In genomic region chrX:108541286-108541685, GRCh38 we compare ENCODE assay signal across 2 cellular contexts.
TF ChIP-seq lines count a peak whose summit lies in the region.

No MANE protein-coding gene starts in this region.

TF ChIP-seq in HCT116, 20 proteins besides CTCF, POLR2A, EP300 and RAD21:
- TF ChIP-seq SRF (IDR thresholded peaks at IDR 0.05; ENCODE audit: low read depth) (no peak), SIN3A (IDR thresholded peaks at IDR 0.05; ENCODE audit: low read depth) (no peak), SP1 (IDR thresholded peaks at IDR 0.05; ENCODE audit: low read depth) (no peak), REST (IDR thresholded peaks at IDR 0.05; ENCODE audit: low read depth) (no peak), EGR1 (IDR thresholded peaks at IDR 0.05; ENCODE audit: low read depth) (no peak), EZH2 (IDR thresholded peaks at IDR 0.05) (no peak), POLR2AphosphoS5 (IDR thresholded peaks at IDR 0.05; ENCODE audit: low read depth, low read length) (no peak), ZNF274 (IDR thresholded peaks at IDR 0.05; ENCODE audit: low read depth, low read length) (no peak), CEBPB (IDR thresholded peaks at IDR 0.05; ENCODE audit: low read depth) (no peak), JUND (IDR thresholded peaks at IDR 0.05) (no peak), TCF7L2 (IDR thresholded peaks at IDR 0.05; ENCODE audit: borderline replicate concordance, extremely low read depth, insufficient read depth, insufficient read length) (no peak), ZBTB33 (IDR thresholded peaks at IDR 0.05; ENCODE audit: extremely low read depth, insufficient replicate concordance, low read length) (no peak), EZH2phosphoT487 (IDR thresholded peaks at IDR 0.05; ENCODE audit: borderline replicate concordance) (no peak), ZFX (IDR thresholded peaks at IDR 0.05) (no peak), FOSL1 (IDR thresholded peaks at IDR 0.05; ENCODE audit: low read depth) (no peak)
- TF ChIP-seq, protein P1, sequence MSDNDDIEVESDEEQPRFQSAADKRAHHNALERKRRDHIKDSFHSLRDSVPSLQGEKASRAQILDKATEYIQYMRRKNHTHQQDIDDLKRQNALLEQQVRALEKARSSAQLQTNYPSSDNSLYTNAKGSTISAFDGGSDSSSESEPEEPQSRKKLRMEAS (IDR thresholded peaks at IDR 0.05): no peak
- TF ChIP-seq, protein P2, sequence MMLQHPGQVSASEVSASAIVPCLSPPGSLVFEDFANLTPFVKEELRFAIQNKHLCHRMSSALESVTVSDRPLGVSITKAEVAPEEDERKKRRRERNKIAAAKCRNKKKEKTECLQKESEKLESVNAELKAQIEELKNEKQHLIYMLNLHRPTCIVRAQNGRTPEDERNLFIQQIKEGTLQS (IDR thresholded peaks at IDR 0.05): no peak

TF ChIP-seq in H1, 55 proteins besides CTCF, POLR2A, EP300 and RAD21:
- 0 out of 2 replicates have a peak, but pooled peaks have one; percentile 17 for TF ChIP-seq BACH1 (IDR thresholded peaks at IDR 0.05; ENCODE audit: low read length)
- no peak for TF ChIP-seq HDAC6 (IDR thresholded peaks at IDR 0.05; ENCODE audit: low read depth, low read length)
- TF ChIP-seq GTF2F1 (IDR thresholded peaks at IDR 0.05; ENCODE audit: borderline replicate concordance, low read depth, low read length): no peak
